In genomic region chr13:40103864-40104263, GRCh38 we compare ENCODE assay signal across 21 cellular contexts.
DNase-seq lines count a peak whose midpoint lies in the region; ATAC-seq lines count a peak whose summit lies in the region.
"Had no signal": no experiment of that assay in that cellular context is flagged by ENCODE, and none has a peak within 500 bp of the region (broad histone marks: within the 10 kb centered on the region; RNA-seq: fewer than 3 reads in every experiment).

No MANE protein-coding gene starts in this region.

- peak overlapping the region; percentile 98 for H3K27ac Mint-ChIP-seq in activated CD4-positive, alpha-beta memory T cell treated with anti-CD3 and anti-CD28 coated beads for 36 hours
- H3K27ac Mint-ChIP-seq in activated CD4-positive, alpha-beta memory T cell treated with anti-CD3 and anti-CD28 coated beads, Interleukin-2, amount 10 ng/mL, durations not matched to agents 7 days and 5 days: no peak overlapping the region
- H3K27ac Mint-ChIP-seq in stimulated activated naive CD8-positive, alpha-beta T cell treated with anti-CD3 and anti-CD28 coated beads, Interleukin-15, Interleukin-2, amounts not matched to agents 100 ng/mL and 50 ng/mL, for 24 hours: peak overlapping the region; percentile 95
- H3K27ac Mint-ChIP-seq: GM23338 had no signal

- H3K36me3 Mint-ChIP-seq in activated CD4-positive, alpha-beta memory T cell treated with anti-CD3 and anti-CD28 coated beads for 36 hours: peaks cover 7% of the 10 kb centered on the region
- H3K36me3 Mint-ChIP-seq in activated CD4-positive, alpha-beta memory T cell treated with anti-CD3 and anti-CD28 coated beads, Interleukin-2, amount 10 ng/mL, durations not matched to agents 7 days and 5 days (ENCODE audit: low read depth): peaks cover 8% of the 10 kb centered on the region
- peaks cover 13% of the 10 kb centered on the region for H3K36me3 Mint-ChIP-seq in stimulated activated naive CD8-positive, alpha-beta T cell treated with anti-CD3 and anti-CD28 coated beads, Interleukin-15, Interleukin-2, amounts not matched to agents 100 ng/mL and 50 ng/mL, for 24 hours (ENCODE audit: low read depth)

- DNase-seq in activated CD4-positive, alpha-beta memory T cell treated with anti-CD3 and anti-CD28 coated beads for 36 hours: no peak
- no peak for DNase-seq in activated CD4-positive, alpha-beta memory T cell treated with anti-CD3 and anti-CD28 coated beads, Interleukin-2, amount 10 ng/mL, durations not matched to agents 7 days and 5 days
- no peak for DNase-seq in stimulated activated naive CD8-positive, alpha-beta T cell treated with anti-CD3 and anti-CD28 coated beads, Interleukin-15, Interleukin-2, amounts not matched to agents 100 U/mL and 50 U/mL, for 24 hours
- DNase-seq in left kidney (ENCODE audit: low read depth, low spot score) (peak; percentile 38), iPS-NIHi11 (ENCODE audit: low spot score) (no peak)
- DNase-seq: C1 segment of cervical spinal cord; GF-D8; MV-4-11; NCI-H1417; NCI-H187 treated with DMSO at 0.1 percent for 48 hours; NCI-H2171; NCI-H446; NK-92 treated with Interleukin-12 subunit alpha and Interleukin-12 subunit beta, amount 100 ng/mL, for 24 hours; OCI-M1; RPMI8226 had no signal

- POLR2A ChIA-PET in activated CD4-positive, alpha-beta memory T cell treated with anti-CD3 and anti-CD28 coated beads for 36 hours (lab: Charles Lee): interaction anchor here (1.2 to 1.6 kb wide), 3 partner anchors 40 to 116 kb away, joined by 3 to 5 read pairs (median 5); no protein-coding TSS in a partner anchor
- POLR2A ChIA-PET in activated CD4-positive, alpha-beta memory T cell treated with anti-CD3 and anti-CD28 coated beads, Interleukin-2, amount 10 ng/mL, durations not matched to agents 7 days and 5 days (lab: Charles Lee): no interaction called here

- intact Hi-C loops in activated CD4-positive, alpha-beta memory T cell treated with anti-CD3 and anti-CD28 coated beads for 36 hours (cut with micrococcal nuclease): loop anchor here (2.0 to 5.0 kb wide), 7 partner anchors 268 to 673 kb away; no protein-coding TSS in a partner anchor

- no peaks in the 10 kb centered on the region for H3K27me3 Mint-ChIP-seq in activated CD4-positive, alpha-beta memory T cell treated with anti-CD3 and anti-CD28 coated beads for 36 hours
- H3K27me3 Mint-ChIP-seq in activated CD4-positive, alpha-beta memory T cell treated with anti-CD3 and anti-CD28 coated beads, Interleukin-2, amount 10 ng/mL, durations not matched to agents 7 days and 5 days: no peaks in the 10 kb centered on the region
- H3K27me3 Mint-ChIP-seq in stimulated activated naive CD8-positive, alpha-beta T cell treated with anti-CD3 and anti-CD28 coated beads, Interleukin-15, Interleukin-2, amounts not matched to agents 100 ng/mL and 50 ng/mL, for 24 hours: no peaks in the 10 kb centered on the region

- ATAC-seq in stimulated activated naive CD8-positive, alpha-beta T cell treated with anti-CD3 and anti-CD28 coated beads, Interleukin-15, Interleukin-2, amounts not matched to agents 100 U/mL and 50 U/mL, for 24 hours: no peak
- no peak for ATAC-seq in GM18867 (IDR thresholded peaks at IDR 0.05; ENCODE audit: unreplicated experiment)
- ATAC-seq: A549, GM23338, HCT116, K562 had no signal

- H3K9me3 Mint-ChIP-seq in activated CD4-positive, alpha-beta memory T cell treated with anti-CD3 and anti-CD28 coated beads for 36 hours: peaks cover 12% of the 10 kb centered on the region
- peaks cover 11% of the 10 kb centered on the region for H3K9me3 Mint-ChIP-seq in activated CD4-positive, alpha-beta memory T cell treated with anti-CD3 and anti-CD28 coated beads, Interleukin-2, amount 10 ng/mL, durations not matched to agents 7 days and 5 days
- H3K9me3 Mint-ChIP-seq in stimulated activated naive CD8-positive, alpha-beta T cell treated with anti-CD3 and anti-CD28 coated beads, Interleukin-15, Interleukin-2, amounts not matched to agents 100 ng/mL and 50 ng/mL, for 24 hours: peaks cover 8% of the 10 kb centered on the region

- H3K4me1 Mint-ChIP-seq in activated CD4-positive, alpha-beta memory T cell treated with anti-CD3 and anti-CD28 coated beads for 36 hours (ENCODE audit: low read depth): peaks cover 59% of the 10 kb centered on the region
- H3K4me1 Mint-ChIP-seq in activated CD4-positive, alpha-beta memory T cell treated with anti-CD3 and anti-CD28 coated beads, Interleukin-2, amount 10 ng/mL, durations not matched to agents 7 days and 5 days: peaks cover 28% of the 10 kb centered on the region
- peaks cover 45% of the 10 kb centered on the region for H3K4me1 Mint-ChIP-seq in stimulated activated naive CD8-positive, alpha-beta T cell treated with anti-CD3 and anti-CD28 coated beads, Interleukin-15, Interleukin-2, amounts not matched to agents 100 ng/mL and 50 ng/mL, for 24 hours (ENCODE audit: low read depth)
- H3K4me1 Mint-ChIP-seq: GM23338 had no signal

- CTCF ChIA-PET in activated CD4-positive, alpha-beta memory T cell treated with anti-CD3 and anti-CD28 coated beads for 36 hours (lab: Charles Lee): no interaction called here
- CTCF ChIA-PET in activated CD4-positive, alpha-beta memory T cell treated with anti-CD3 and anti-CD28 coated beads, Interleukin-2, amount 10 ng/mL, durations not matched to agents 7 days and 5 days (lab: Charles Lee): no interaction called here

- no peak overlapping the region for H3K4me3 Mint-ChIP-seq in activated CD4-positive, alpha-beta memory T cell treated with anti-CD3 and anti-CD28 coated beads for 36 hours
- no peak overlapping the region for H3K4me3 Mint-ChIP-seq in activated CD4-positive, alpha-beta memory T cell treated with anti-CD3 and anti-CD28 coated beads, Interleukin-2, amount 10 ng/mL, durations not matched to agents 7 days and 5 days
- H3K4me3 Mint-ChIP-seq in stimulated activated naive CD8-positive, alpha-beta T cell treated with anti-CD3 and anti-CD28 coated beads, Interleukin-15, Interleukin-2, amounts not matched to agents 100 ng/mL and 50 ng/mL, for 24 hours: no peak overlapping the region
- H3K4me3 Mint-ChIP-seq: GM23338 had no signal
